ENCODE assay signal across 14 cellular contexts in the genomic region with DNA sequence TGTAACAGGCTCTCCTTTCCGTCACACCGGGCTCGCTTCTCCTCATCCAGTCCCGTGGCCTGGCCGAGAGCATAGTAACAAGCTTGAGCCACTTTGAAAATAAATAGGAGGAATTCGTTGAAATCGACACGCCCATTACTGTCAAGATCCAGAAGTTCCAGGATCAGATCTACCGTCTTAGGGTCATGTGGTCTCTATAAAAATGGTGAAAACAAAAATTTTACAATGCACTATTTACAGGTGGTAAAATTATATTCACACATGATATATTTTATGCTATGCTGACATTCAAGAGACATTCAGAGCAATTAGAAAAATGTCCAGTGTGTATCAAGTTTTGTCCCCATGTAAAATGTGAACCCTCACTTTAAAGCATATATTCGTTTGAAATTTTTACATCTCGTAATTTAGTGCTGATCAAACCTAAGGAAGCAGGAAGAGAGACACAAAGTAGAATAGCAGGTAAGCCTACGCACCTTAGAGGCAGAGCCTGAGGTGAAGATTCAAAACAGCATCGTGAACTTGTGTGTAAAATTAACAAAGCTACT. TPM values are rescaled to one million over a fixed set of nuclear protein-coding genes. Genes with fewer than 3 reads are reported as not detected.
DNase-seq lines count a peak whose midpoint lies in the region; ATAC-seq and TF ChIP-seq lines count a peak whose summit lies in the region.
"Had no signal": no experiment of that assay in that cellular context is flagged by ENCODE, and none has a peak within 500 bp of the region (broad histone marks: within the 10 kb centered on the region; RNA-seq: fewer than 3 reads in every experiment).

No MANE protein-coding gene starts in this region.

- no peaks in the 10 kb centered on the region for H4K20me1 ChIP-seq in Karpas-422 (ENCODE audit: insufficient read depth, low read depth, low read length)

- no peaks in the 10 kb centered on the region for H3K79me2 ChIP-seq in Karpas-422 (ENCODE audit: low read length)

- no peak overlapping the region for H2AFZ ChIP-seq in Karpas-422 (ENCODE audit: low read length)

- CTCF ChIA-PET in CD8-positive, alpha-beta memory T cell (lab: Charles Lee) = interaction anchor here (1.0 kb wide), 1 partner anchor 76 kb away, joined by 3 read pairs; no protein-coding TSS in a partner anchor

- no peaks in the 10 kb centered on the region for H3K9me2 ChIP-seq in Karpas-422 (replicated peaks; ENCODE audit: insufficient read depth, low read length)

- H3K27ac ChIP-seq in CD8-positive, alpha-beta memory T cell (ENCODE audit: low read depth, low read length) = no peak overlapping the region
- H3K27ac ChIP-seq in Karpas-422 (ENCODE audit: low read length) = no peak overlapping the region
- H3K27ac ChIP-seq: tibial nerve had no signal

- no peaks in the 10 kb centered on the region for H3K9me3 ChIP-seq in CD8-positive, alpha-beta memory T cell (ENCODE audit: low read length)
- no peaks in the 10 kb centered on the region for H3K9me3 ChIP-seq in Karpas-422 (ENCODE audit: low read length)

- ATAC-seq in naive thymus-derived CD8-positive, alpha-beta T cell = no peak
- ATAC-seq in HG03460 (IDR thresholded peaks at IDR 0.05; ENCODE audit: unreplicated experiment) (no peak), GM18505 (IDR thresholded peaks at IDR 0.05; ENCODE audit: unreplicated experiment) (no peak)

- H3K27me3 ChIP-seq in CD8-positive, alpha-beta memory T cell (ENCODE audit: insufficient read depth, low read length, poor library complexity, severe bottlenecking) = peaks cover 46% of the 10 kb centered on the region
- H3K27me3 ChIP-seq in Karpas-422 (ENCODE audit: low read length) = no peaks in the 10 kb centered on the region

- no peak for DNase-seq in CD8-positive, alpha-beta memory T cell
- DNase-seq in Karpas-422 (no peak), foreskin fibroblast (no peak), skeletal muscle cell (ENCODE audit: low read depth) (no peak)
- DNase-seq in stimulated activated CD4-positive, alpha-beta T cell treated with anti-CD3 and anti-CD28 coated beads, Interleukin-12 subunit alpha, Interleukin-12 subunit beta, amount 100 ng/mL, for 4 hours = no peak
- DNase-seq in naive thymus-derived CD8-positive, alpha-beta T cell = no peak
- DNase-seq: activated CD4-positive, alpha-beta memory T cell treated with anti-CD3 and anti-CD28 coated beads, Interleukin-2, amount 10 ng/mL, durations not matched to agents 7 days and 5 days; KG1; NCI-H1436; NCI-H446 treated with DMSO at 0.1 percent for 48 hours had no signal

- TF ChIP-seq CTCF in foreskin fibroblast (IDR thresholded peaks at IDR 0.05; ENCODE audit: low read depth, low read length) = no peak

- H3K27ac Mint-ChIP-seq in CD8-positive, alpha-beta memory T cell = no peak overlapping the region
- H3K27ac Mint-ChIP-seq in naive thymus-derived CD8-positive, alpha-beta T cell = no peak overlapping the region
- H3K27ac Mint-ChIP-seq: activated CD4-positive, alpha-beta memory T cell treated with anti-CD3 and anti-CD28 coated beads, Interleukin-2, amount 10 ng/mL, durations not matched to agents 7 days and 5 days had no signal

- no peak overlapping the region for H3K4me3 Mint-ChIP-seq in CD8-positive, alpha-beta memory T cell
- H3K4me3 Mint-ChIP-seq in naive thymus-derived CD8-positive, alpha-beta T cell = no peak overlapping the region
- H3K4me3 Mint-ChIP-seq: activated CD4-positive, alpha-beta memory T cell treated with anti-CD3 and anti-CD28 coated beads, Interleukin-2, amount 10 ng/mL, durations not matched to agents 7 days and 5 days had no signal

- no peaks in the 10 kb centered on the region for H3K36me3 ChIP-seq in CD8-positive, alpha-beta memory T cell (ENCODE audit: insufficient read depth, low read length)
- H3K36me3 ChIP-seq in Karpas-422 (ENCODE audit: insufficient read depth, low read length) = no peaks in the 10 kb centered on the region
- H3K36me3 ChIP-seq: tibial nerve had no signal

- peaks cover 0 to 6% (median under 1%) of the 10 kb centered on the region in 5 donors for H3K9me3 Mint-ChIP-seq in CD8-positive, alpha-beta memory T cell
- no peaks in the 10 kb centered on the region for H3K9me3 Mint-ChIP-seq in naive thymus-derived CD8-positive, alpha-beta T cell

- H3K36me3 Mint-ChIP-seq in CD8-positive, alpha-beta memory T cell = no peaks in the 10 kb centered on the region
- H3K36me3 Mint-ChIP-seq in naive thymus-derived CD8-positive, alpha-beta T cell = no peaks in the 10 kb centered on the region

- H3K4me1 ChIP-seq in CD8-positive, alpha-beta memory T cell (ENCODE audit: insufficient read depth, low read length) = peaks cover 21% of the 10 kb centered on the region
- peaks cover 20% of the 10 kb centered on the region for H3K4me1 ChIP-seq in Karpas-422 (ENCODE audit: low read length)

- H3K27me3 Mint-ChIP-seq in CD8-positive, alpha-beta memory T cell = peaks cover 21 to 22% of the 10 kb centered on the region in 2 donors
- H3K27me3 Mint-ChIP-seq in naive thymus-derived CD8-positive, alpha-beta T cell = peaks cover 17 to 26% (median 22%) of the 10 kb centered on the region in 5 donors

- peaks cover 0 to 5% (median 4%) of the 10 kb centered on the region in 3 donors for H3K4me1 Mint-ChIP-seq in CD8-positive, alpha-beta memory T cell
- H3K4me1 Mint-ChIP-seq in naive thymus-derived CD8-positive, alpha-beta T cell = peaks cover 0 to 7% (median 0%) of the 10 kb centered on the region in 4 donors

- H3K4me3 ChIP-seq in CD8-positive, alpha-beta memory T cell (ENCODE audit: low read length) = peak overlapping the region; percentile 48
- H3K4me3 ChIP-seq in Karpas-422 (ENCODE audit: low read length) = peak overlapping the region; percentile 62
- peak overlapping the region; percentile 10 to 43 for H3K4me3 ChIP-seq in foreskin fibroblast (ENCODE audit: low read depth in 1 of 2, low read length in 2 of 2)
- peak overlapping the region; percentile 40 for H3K4me3 ChIP-seq in skeletal muscle cell (ENCODE audit: low read depth, low read length)

- H3K9ac ChIP-seq in Karpas-422 (ENCODE audit: low read length) = 0 out of 2 replicates have a peak overlapping the region, but pooled peaks have one; percentile 46

- H3K4me2 ChIP-seq in Karpas-422 (ENCODE audit: low read depth, low read length, poor library complexity, severe bottlenecking) = peak overlapping the region; percentile 78

- POLR2A ChIA-PET in CD8-positive, alpha-beta memory T cell (lab: Charles Lee) = no interaction called here
- POLR2A ChIA-PET in naive thymus-derived CD8-positive, alpha-beta T cell (lab: Charles Lee) = no interaction called here

- TF ChIP-seq POLR2A in GM18505 (IDR thresholded peaks at IDR 0.05; ENCODE audit: borderline replicate concordance, extremely low read depth, insufficient read depth, insufficient read length) = no peak

RNA-seq across cellular contexts. Expression of a gene that starts 2.3 kb away (rescaled TPM):
- under 1 TPM; 0.09 to 0.11 TPM for total RNA-seq in CD8-positive, alpha-beta memory T cell
- polyA plus RNA-seq in CD8-positive, alpha-beta memory T cell = not detected
- total RNA-seq in Karpas-422 (2014; rRNA removed; shearing (Covaris generic); ENCODE audit: low replicate concordance) = not detected in 2 replicates
- total RNA-seq in naive thymus-derived CD8-positive, alpha-beta T cell = not detected
- polyA plus RNA-seq in naive thymus-derived CD8-positive, alpha-beta T cell = not detected

RNA-seq across cellular contexts. Expression of a gene that starts 24.1 kb away (rescaled TPM):
- not detected for total RNA-seq in CD8-positive, alpha-beta memory T cell
- polyA plus RNA-seq in CD8-positive, alpha-beta memory T cell = not detected
- total RNA-seq in Karpas-422 (2014; rRNA removed; shearing (Covaris generic); ENCODE audit: low replicate concordance) = not detected in 2 replicates
- not detected for total RNA-seq in naive thymus-derived CD8-positive, alpha-beta T cell
- polyA plus RNA-seq in naive thymus-derived CD8-positive, alpha-beta T cell = not detected
- total RNA-seq: activated CD4-positive, alpha-beta memory T cell treated with anti-CD3 and anti-CD28 coated beads, Interleukin-2, amount 10 ng/mL, durations not matched to agents 7 days and 5 days; renal cortical epithelial cell; tibial nerve had no signal

RNA-seq across cellular contexts. Expression of a gene that starts 46.1 kb away (rescaled TPM):
- total RNA-seq in CD8-positive, alpha-beta memory T cell = not detected
- not detected for polyA plus RNA-seq in CD8-positive, alpha-beta memory T cell
- total RNA-seq in Karpas-422 (2014; rRNA removed; shearing (Covaris generic); ENCODE audit: low replicate concordance) = not detected in 2 replicates
- total RNA-seq in naive thymus-derived CD8-positive, alpha-beta T cell = not detected
- polyA plus RNA-seq in naive thymus-derived CD8-positive, alpha-beta T cell = not detected
- total RNA-seq: activated CD4-positive, alpha-beta memory T cell treated with anti-CD3 and anti-CD28 coated beads, Interleukin-2, amount 10 ng/mL, durations not matched to agents 7 days and 5 days; tibial nerve had no signal
